17 cellular contexts compared by ENCODE assay signal in the genomic region with DNA sequence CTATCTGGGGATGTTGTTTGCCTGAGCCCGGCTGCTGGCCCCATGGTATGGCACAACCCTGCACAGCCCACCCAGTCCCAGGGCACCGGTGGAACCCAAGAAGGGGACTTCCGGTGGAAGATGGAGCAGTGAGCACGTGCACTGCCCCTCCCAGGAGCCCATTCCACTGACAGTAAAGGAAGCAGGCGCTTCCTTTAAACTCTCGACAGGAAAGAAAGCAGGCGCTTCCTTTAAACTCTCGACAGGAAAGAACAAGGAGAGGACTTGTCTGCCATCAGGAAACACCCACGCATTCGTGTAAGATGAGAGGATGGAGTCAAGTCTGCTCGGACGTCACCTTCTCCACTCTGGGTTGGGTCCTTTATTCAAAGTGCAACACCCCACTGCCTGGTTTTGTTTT. TPM values are rescaled to one million over a fixed set of nuclear protein-coding genes. Genes with fewer than 3 reads are reported as not detected.
DNase-seq lines count a peak whose midpoint lies in the region; ATAC-seq, FAIRE-seq and TF ChIP-seq lines count a peak whose summit lies in the region.
"Had no signal": no experiment of that assay in that cellular context is flagged by ENCODE, and none has a peak within 500 bp of the region (broad histone marks: within the 10 kb centered on the region; RNA-seq: fewer than 3 reads in every experiment).

No MANE protein-coding gene starts in this region.

- no peak overlapping the region for H3K4me2 ChIP-seq in HepG2 (ENCODE audit: low read depth, low read length)
- no peak overlapping the region for H3K4me2 ChIP-seq in smooth muscle cell
- H3K4me2 ChIP-seq: KMS-11 had no signal

- H3K4me1 Mint-ChIP-seq in activated CD8-positive, alpha-beta T cell treated with anti-CD3 and anti-CD28 coated beads, Interleukin-2, amount 10 ng/mL, durations not matched to agents 7 days and 5 days (ENCODE audit: low read depth), result peaks cover 56% of the 10 kb centered on the region

- FAIRE-seq in HepG2 (lab: Jason Lieb, UNC), result no peak

- TF ChIP-seq RAD21 in liver (IDR thresholded peaks at IDR 0.05), result no peak
- no peak for TF ChIP-seq RAD21 in HepG2 (CRISPR knock-in tag; IDR thresholded peaks at IDR 0.05)

- no peaks in the 10 kb centered on the region for H4K20me1 ChIP-seq in HepG2 (ENCODE audit: insufficient read depth, low read length)
- H4K20me1 ChIP-seq in smooth muscle cell (ENCODE audit: low read depth), result no peaks in the 10 kb centered on the region

- H3K9me3 ChIP-seq in liver (ENCODE audit: control insufficient read depth in 4 of 4, low read length in 3 of 4) (no peaks in the 10 kb centered on the region), HepG2 (ENCODE audit: low read length) (no peaks in the 10 kb centered on the region), upper lobe of right lung (no peaks in the 10 kb centered on the region), smooth muscle cell (replicated peaks; ENCODE audit: low read depth) (no peaks in the 10 kb centered on the region), body of pancreas (no peaks in the 10 kb centered on the region)
- H3K9me3 ChIP-seq: gastrocnemius medialis, stomach had no signal

- WGBS in liver, result 50% methylated on average over 12 of the region's 12 CpGs
- 41% methylated on average over 12 of the region's 12 CpGs for WGBS in HepG2 (ENCODE audit: low lambda C conversion rate)
- WGBS in smooth muscle cell (ENCODE audit: low lambda C conversion rate), result 70% methylated on average over 12 of the region's 12 CpGs
- WGBS in body of pancreas, 2 donors, result 34 to 38% methylated on average over 9 to 12 of the region's 12 CpGs

- no peaks in the 10 kb centered on the region for H3F3A ChIP-seq in smooth muscle cell (ENCODE audit: low read depth)

- no peak for ATAC-seq in HepG2
- peak; percentile 21 for ATAC-seq in activated CD8-positive, alpha-beta T cell treated with anti-CD3 and anti-CD28 coated beads, Interleukin-2, amount 10 ng/mL, durations not matched to agents 7 days and 5 days
- ATAC-seq in upper lobe of right lung, result peak; percentile 25
- ATAC-seq in HG02678 (IDR thresholded peaks at IDR 0.05; ENCODE audit: unreplicated experiment), result no peak
- ATAC-seq in body of pancreas, result no peak
- ATAC-seq: activated CD4-positive, CD25-positive, alpha-beta regulatory T cell treated with anti-CD3 and anti-CD28 coated beads, Interleukin-2, amount 50 U/mL, for 24 hours; gastrocnemius medialis; left colon had no signal

- DNase-seq in HepG2 (ENCODE audit: low spot score) (no peak), iris pigment epithelial cell (ENCODE audit: low read depth) (peak; percentile 47), upper lobe of right lung (no peak), smooth muscle cell (lab: John Stamatoyannopoulos, UW; ENCODE audit: unreplicated experiment) (no peak), body of pancreas (no peak)
- no peak for DNase-seq in activated CD8-positive, alpha-beta T cell treated with anti-CD3 and anti-CD28 coated beads, Interleukin-2, amount 10 ng/mL, durations not matched to agents 7 days and 5 days
- DNase-seq: gastrocnemius medialis; left colon; NCI-H187 treated with DMSO at 0.1 percent for 48 hours; NCI-H774; stimulated activated CD4-positive, alpha-beta T cell treated with anti-CD3 and anti-CD28 coated beads, Interleukin-2, amount 100 ng/mL, for 24 hours; stomach had no signal

- H3K27ac Mint-ChIP-seq in activated CD8-positive, alpha-beta T cell treated with anti-CD3 and anti-CD28 coated beads, Interleukin-2, amount 10 ng/mL, durations not matched to agents 7 days and 5 days, result peak overlapping the region; percentile 37

- H3K36me3 ChIP-seq in liver (ENCODE audit: control insufficient read depth in 4 of 4, insufficient read depth in 3 of 4, low read depth in 1 of 4, low read length in 3 of 4) (peaks cover 1 to 5% (median 2%) of the 10 kb centered on the region in 4 donors), HepG2 (replicated peaks in 1 of 2; ENCODE audit: control insufficient read depth in 1 of 2, insufficient read depth in 2 of 2, low read length in 2 of 2) (peaks cover 3 to 11% of the 10 kb centered on the region in 2 experiments; a peak in 3 of 5 replicates), upper lobe of right lung (peaks cover 14% of the 10 kb centered on the region), smooth muscle cell (ENCODE audit: low read depth) (no peaks in the 10 kb centered on the region), body of pancreas (replicated peaks in 1 of 2; ENCODE audit: insufficient read depth in 1 of 2, low read depth in 2 of 2) (peaks cover 4 to 7% of the 10 kb centered on the region in 2 donors)

- intact Hi-C loops in HepG2 (cut with micrococcal nuclease; ENCODE audit: unreplicated experiment), result loop anchor here (2.0 to 5.0 kb wide), 2 partner anchors 78 to 221 kb away; no protein-coding TSS in a partner anchor
- intact Hi-C loops in upper lobe of right lung (cut with DNase I), result loop anchor here (10.0 kb wide), 3 partner anchors 81 to 301 kb away; no protein-coding TSS in a partner anchor
- intact Hi-C loops in body of pancreas (cut with DNase I), result loop anchor here (10.0 kb wide), 1 partner anchor 281 kb away; no protein-coding TSS in a partner anchor

- H3K79me2 ChIP-seq in HepG2 (ENCODE audit: insufficient read depth, low read length), result no peaks in the 10 kb centered on the region
- H3K79me2 ChIP-seq in smooth muscle cell (ENCODE audit: low read depth), result no peaks in the 10 kb centered on the region

- H3K9ac ChIP-seq in liver (ENCODE audit: low read depth in 1 of 2, low read length in 2 of 2) (no peak overlapping the region), HepG2 (ENCODE audit: insufficient read depth, low read depth, low read length) (no peak overlapping the region), smooth muscle cell (ENCODE audit: low read depth) (no peak overlapping the region)
- H3K9ac ChIP-seq: KMS-11 had no signal

- peaks cover 35% of the 10 kb centered on the region for H3K36me3 Mint-ChIP-seq in activated CD8-positive, alpha-beta T cell treated with anti-CD3 and anti-CD28 coated beads, Interleukin-2, amount 10 ng/mL, durations not matched to agents 7 days and 5 days (ENCODE audit: low read depth)

- H3K27ac ChIP-seq in liver (ENCODE audit: low read depth in 1 of 2, low read length in 2 of 2) (no peak overlapping the region), HepG2 (ENCODE audit: extremely low read length, insufficient read depth, low read length) (no peak overlapping the region), upper lobe of right lung (peak overlapping the region; percentile 37), smooth muscle cell (ENCODE audit: low read depth) (no peak overlapping the region), body of pancreas (no peak overlapping the region)
- H3K27ac ChIP-seq: C4-2B, gastrocnemius medialis, KMS-11, stomach had no signal

- CTCF ChIA-PET in HepG2 (lab: Yijun Ruan, JAX; ENCODE audit: low intra/inter-chr PET ratio, low total read pairs), result no interaction called here
- CTCF ChIA-PET in activated CD8-positive, alpha-beta T cell treated with anti-CD3 and anti-CD28 coated beads, Interleukin-2, amount 10 ng/mL, durations not matched to agents 7 days and 5 days (lab: Charles Lee), result interaction anchor here (0.6 to 1.9 kb wide), 8 partner anchors 81 to 301 kb away, joined by 3 to 6 read pairs (median 4); no protein-coding TSS in a partner anchor

- H3K27me3 ChIP-seq in liver (ENCODE audit: control insufficient read depth in 4 of 4, insufficient read depth in 4 of 4, low read length in 3 of 4) (no peaks in the 10 kb centered on the region), HepG2 (ENCODE audit: control insufficient read depth in 1 of 2, insufficient read depth in 2 of 2, low read length in 2 of 2) (peaks cover 2 to 21% of the 10 kb centered on the region in 2 experiments; a peak in 3 of 5 replicates), upper lobe of right lung (no peaks in the 10 kb centered on the region), smooth muscle cell (ENCODE audit: low read depth) (no peaks in the 10 kb centered on the region), body of pancreas (no peaks in the 10 kb centered on the region)
- H3K27me3 ChIP-seq: gastrocnemius medialis had no signal

- no peaks in the 10 kb centered on the region for H3K27me3 Mint-ChIP-seq in activated CD8-positive, alpha-beta T cell treated with anti-CD3 and anti-CD28 coated beads, Interleukin-2, amount 10 ng/mL, durations not matched to agents 7 days and 5 days (ENCODE audit: low read depth)

- H3K4me1 ChIP-seq in liver (ENCODE audit: control insufficient read depth in 4 of 4, insufficient read depth in 4 of 4, low read length in 3 of 4) (peaks cover 0 to 1% (median 0%) of the 10 kb centered on the region in 4 donors), HepG2 (ENCODE audit: insufficient read depth, low read length) (no peaks in the 10 kb centered on the region), upper lobe of right lung (peaks cover 16% of the 10 kb centered on the region), smooth muscle cell (ENCODE audit: low read depth) (no peaks in the 10 kb centered on the region), body of pancreas (peaks cover 3% of the 10 kb centered on the region)

- no peak for TF ChIP-seq EP300 in HepG2 (IDR thresholded peaks at IDR 0.05; ENCODE audit: low read depth in 2 of 2, low read length in 2 of 2)
- TF ChIP-seq EP300 in HepG2 (CRISPR knock-in tag; IDR thresholded peaks at IDR 0.05; ENCODE audit: borderline replicate concordance), result no peak

- no peaks in the 10 kb centered on the region for H3K9me3 Mint-ChIP-seq in activated CD8-positive, alpha-beta T cell treated with anti-CD3 and anti-CD28 coated beads, Interleukin-2, amount 10 ng/mL, durations not matched to agents 7 days and 5 days (ENCODE audit: insufficient read depth)

- POLR2A ChIA-PET in HepG2 (lab: Yijun Ruan, JAX), result no interaction called here
- POLR2A ChIA-PET in activated CD8-positive, alpha-beta T cell treated with anti-CD3 and anti-CD28 coated beads, Interleukin-2, amount 10 ng/mL, durations not matched to agents 7 days and 5 days (lab: Charles Lee), result interaction anchor here (0.6 to 1.5 kb wide), 4 partner anchors 47 to 105 kb away, joined by 3 to 5 read pairs (median 3); no protein-coding TSS in a partner anchor

- no peak overlapping the region for H3K4me3 Mint-ChIP-seq in activated CD8-positive, alpha-beta T cell treated with anti-CD3 and anti-CD28 coated beads, Interleukin-2, amount 10 ng/mL, durations not matched to agents 7 days and 5 days

- in situ Hi-C loops in HepG2 (cut with HindIII; ENCODE audit: extremely low pct_ligation_motif_present, low pct_unique_long_range_greater_than_20kb), result loop anchor here (10.0 kb wide), 1 partner anchor 281 kb away; no protein-coding TSS in a partner anchor

- TF ChIP-seq POLR2A in HepG2 (IDR thresholded peaks at IDR 0.05; ENCODE audit: insufficient read depth in 1 of 2, low read depth in 2 of 2, low read length in 2 of 2), result no peak
- TF ChIP-seq POLR2A in body of pancreas (IDR thresholded peaks at IDR 0.05), result no peak

- TF ChIP-seq CTCF in liver (IDR thresholded peaks at IDR 0.05; ENCODE audit: low read depth, low read length, missing input control), result no peak
- TF ChIP-seq CTCF in HepG2 (CRISPR knock-in tag; IDR thresholded peaks at IDR 0.05), result no peak
- TF ChIP-seq CTCF in upper lobe of right lung (IDR thresholded peaks at IDR 0.05), result no peak
- no peak for TF ChIP-seq CTCF in smooth muscle cell (IDR thresholded peaks at IDR 0.05; ENCODE audit: borderline replicate concordance, insufficient read depth, poor library complexity, severe bottlenecking)
- TF ChIP-seq CTCF in body of pancreas (IDR thresholded peaks at IDR 0.05), result no peak

- no peak overlapping the region for H3K4me3 ChIP-seq in liver (ENCODE audit: low read depth in 1 of 3, low read length in 3 of 3)
- H3K4me3 ChIP-seq in HepG2 (replicated peaks in 1 of 3; ENCODE audit: insufficient read depth in 1 of 3, low read depth in 2 of 3, low read length in 3 of 3), result no peak overlapping the region
- no peak overlapping the region for H3K4me3 ChIP-seq in upper lobe of right lung
- no peak overlapping the region for H3K4me3 ChIP-seq in smooth muscle cell
- H3K4me3 ChIP-seq in body of pancreas, result no peak overlapping the region
- H3K4me3 ChIP-seq: gastrocnemius medialis, stomach had no signal

- H2AFZ ChIP-seq in HepG2 (ENCODE audit: low read length) (no peak overlapping the region), smooth muscle cell (ENCODE audit: low read depth) (no peak overlapping the region)

- no TSS peak for BruUV-seq in HepG2 (replicated peaks; lab: Mats Ljungman, UMichigan)

RNA-seq across cellular contexts. Expression of gene IL21R, which starts 53.7 kb away (rescaled TPM):
- total RNA-seq in liver (under 1 TPM; 0.42 to 0.84 TPM), HepG2 (2016; rRNA removed; fragmentation: Illumina TruSeq; extraction: Trizol) (0.17 and 0.64 TPM in 2 replicates), upper lobe of right lung (3.9 TPM), smooth muscle cell (not detected in 2 replicates), body of pancreas (under 1 TPM in 1 of 2 donors, not detected in 1; 0.26 TPM)
- polyA plus RNA-seq in liver (under 1 TPM; 0.19 to 0.37 TPM), HepG2 (2011; rRNA removed) (0.49 and 1.6 TPM in 2 replicates), smooth muscle cell (not detected in 2 replicates)
- total RNA-seq in HepG2 (2016; cell fraction: cytosol; rRNA removed; fragmentation: Illumina TruSeq; extraction: Trizol; ENCODE audit: low read depth), result not detected in 2 replicates
- 0.22 and 0.43 TPM in 2 replicates for total RNA-seq in HepG2 (2016; cell fraction: insoluble cytoplasmic fraction; rRNA removed; fragmentation: Illumina TruSeq; extraction: Trizol)
- total RNA-seq in HepG2 (2016; cell fraction: membrane; rRNA removed; fragmentation: Illumina TruSeq; extraction: Trizol), result 0.22 and 0.45 TPM in 2 replicates
- 0.28 and 0.40 TPM in 2 replicates for total RNA-seq in HepG2 (2016; cell fraction: nucleus; rRNA removed; fragmentation: Illumina TruSeq; extraction: Trizol)
- polyA plus RNA-seq in HepG2 (2011; cell fraction: cytosol; rRNA removed), result 0.62 and 1.4 TPM in 2 replicates
- 0.34 and 1.6 TPM in 2 replicates for polyA plus RNA-seq in HepG2 (2011; cell fraction: nucleus; rRNA removed)
- polyA plus RNA-seq in HepG2 (2012), result 1.1 and 2.8 TPM in 2 replicates
- 0.07 and 0.09 TPM in 2 replicates for polyA plus RNA-seq in HepG2 (2016; cell fraction: cytosol; fragmentation: Illumina TruSeq; extraction: Trizol; ENCODE audit: low read depth)
- 0.14 and 0.21 TPM in 2 replicates for polyA plus RNA-seq in HepG2 (2016; cell fraction: insoluble cytoplasmic fraction; fragmentation: Illumina TruSeq; extraction: Trizol; ENCODE audit: low read depth)
- 0.06 and 0.12 TPM in 2 replicates for polyA plus RNA-seq in HepG2 (2016; cell fraction: membrane; fragmentation: Illumina TruSeq; extraction: Trizol; ENCODE audit: low read depth)
- 0.35 and 0.56 TPM in 2 replicates for polyA plus RNA-seq in HepG2 (2016; cell fraction: nucleus; fragmentation: Illumina TruSeq; extraction: Trizol; ENCODE audit: insufficient read depth, low read depth)
- polyA minus RNA-seq in HepG2 (2011; rRNA and poly(A)+ RNA removed; ENCODE audit: low replicate concordance), result 0.56 and 3.1 TPM in 2 replicates
- polyA minus RNA-seq in HepG2 (2011; cell fraction: cytosol; rRNA and poly(A)+ RNA removed), result 0.88 and 1.1 TPM in 2 replicates
- polyA minus RNA-seq in HepG2 (2011; cell fraction: nucleus; rRNA and poly(A)+ RNA removed), result 0.26 and 0.87 TPM in 2 replicates
- 10 to 100 TPM; 23.5 to 24.2 TPM for total RNA-seq in activated CD8-positive, alpha-beta T cell treated with anti-CD3 and anti-CD28 coated beads, Interleukin-2, amount 10 ng/mL, durations not matched to agents 7 days and 5 days

Comparison
In these comparisons a context has a peak if more than half of its experiments do, and no peak if none do; other contexts are left out.
1. ATAC-seq: peak in activated CD8-positive, alpha-beta T cell treated with anti-CD3 and anti-CD28 coated beads, Interleukin-2, amount 10 ng/mL, durations not matched to agents 7 days and 5 days (single experiment) and upper lobe of right lung (single experiment); none in HepG2 (single experiment), HG02678 (single experiment) and body of pancreas (single experiment).